Comparison of ENCODE assay signal across 8 cellular contexts in genomic region chr7:24757799-24758275, GRCh38. TPM values are rescaled to one million over a fixed set of nuclear protein-coding genes. Genes with fewer than 3 reads are reported as not detected.
DNase-seq lines count a peak whose midpoint lies in the region; ATAC-seq and TF ChIP-seq lines count a peak whose summit lies in the region.

No MANE protein-coding gene starts in this region.

- peaks cover 13 to 34% (median 29%) of the 10 kb centered on the region in 10 experiments; a peak in 18 of 20 replicates for H3K4me1 ChIP-seq in BLaER1 treated with 17β-estradiol and CSF1 and Interleukin-3, amounts not matched to agents 10 nM and 100 nM
- H3K4me1 ChIP-seq in colonic mucosa (no peaks in the 10 kb centered on the region), lower lobe of right lung (peaks cover 9% of the 10 kb centered on the region), transverse colon (peaks cover 0 to 14% (median 10%) of the 10 kb centered on the region in 4 donors)

- in situ Hi-C loops in transverse colon (cut with MboI; ENCODE audit: low pct_ligation_motif_present in 1 of 4, low pct_unique_long_range_greater_than_20kb in 1 of 4, low sequenced_read_pairs in 3 of 4): no loop called here
- in situ Hi-C loops in KBM-7 (cut with MboI; ENCODE audit: low pct_unique_long_range_greater_than_20kb, low sequenced_read_pairs): no loop called here

- TF ChIP-seq POLR2A in transverse colon (IDR thresholded peaks at IDR 0.05): no peak

- intact Hi-C loops in colonic mucosa (cut with DNase I): no loop called here
- intact Hi-C loops in lower lobe of right lung (cut with DNase I): no loop called here
- intact Hi-C loops in transverse colon (cut with DNase I; ENCODE audit: low total_unique reads): no loop called here

- peak overlapping the region; percentile 72 to 98 (median 92) for H3K4me2 ChIP-seq in BLaER1 treated with 17β-estradiol and CSF1 and Interleukin-3, amounts not matched to agents 10 nM and 100 nM

- TF ChIP-seq CTCF in colonic mucosa (IDR thresholded peaks at IDR 0.05): no peak
- TF ChIP-seq CTCF in lower lobe of right lung (IDR thresholded peaks at IDR 0.05): no peak
- TF ChIP-seq CTCF in transverse colon (IDR thresholded peaks at IDR 0.05): no peak

- H3K9ac ChIP-seq in BLaER1 treated with 17β-estradiol and CSF1 and Interleukin-3, amounts not matched to agents 10 nM and 100 nM: peak overlapping the region; percentile 67 to 81 (median 79)
- peak overlapping the region in 1 of 2 donors; percentile 65 for H3K9ac ChIP-seq in colonic mucosa (ENCODE audit: low read depth in 2 of 2, low read length in 2 of 2)

- no peaks in the 10 kb centered on the region for H3K36me3 ChIP-seq in BLaER1 treated with 17β-estradiol and CSF1 and Interleukin-3, amounts not matched to agents 10 nM and 100 nM
- no peaks in the 10 kb centered on the region for H3K36me3 ChIP-seq in colonic mucosa
- H3K36me3 ChIP-seq in lower lobe of right lung: no peaks in the 10 kb centered on the region
- no peaks in the 10 kb centered on the region for H3K36me3 ChIP-seq in transverse colon

- H4K20me1 ChIP-seq in BLaER1 treated with 17β-estradiol and CSF1 and Interleukin-3, amounts not matched to agents 10 nM and 100 nM: peaks cover 0 to 8% (median 0%) of the 10 kb centered on the region in 11 experiments; a peak in 1 of 22 replicates

- DNase-seq in M059J (ENCODE audit: low read depth): peak; percentile 81
- DNase-seq in colonic mucosa: no peak
- DNase-seq in lower lobe of right lung: no peak
- no peak for DNase-seq in transverse colon
- DNase-seq in GDM1 (lab: John Stamatoyannopoulos, UW): no peak
- no peak for DNase-seq in KBM-7

- peak; percentile 30 for ATAC-seq in GM21447 (IDR thresholded peaks at IDR 0.05; ENCODE audit: unreplicated experiment)
- peak; percentile 69 to 76 for ATAC-seq in lower lobe of right lung

- H3K27ac ChIP-seq in BLaER1 treated with 17β-estradiol and CSF1 and Interleukin-3, amounts not matched to agents 10 nM and 100 nM: peak overlapping the region; percentile 25 to 79 (median 71); a peak in 21 of 22 replicates
- peak overlapping the region; percentile 44 for H3K27ac ChIP-seq in colonic mucosa
- peak overlapping the region; percentile 79 for H3K27ac ChIP-seq in lower lobe of right lung
- peak overlapping the region; percentile 66 to 82 (median 74) for H3K27ac ChIP-seq in transverse colon

- 0 out of 22 replicates have a peak, but pooled peaks cover 0 to 6% (median 0%) of the 10 kb centered on the region in 11 experiments for H3K9me3 ChIP-seq in BLaER1 treated with 17β-estradiol and CSF1 and Interleukin-3, amounts not matched to agents 10 nM and 100 nM (replicated peaks in 1 of 11)
- no peaks in the 10 kb centered on the region for H3K9me3 ChIP-seq in colonic mucosa
- no peaks in the 10 kb centered on the region for H3K9me3 ChIP-seq in lower lobe of right lung
- no peaks in the 10 kb centered on the region for H3K9me3 ChIP-seq in transverse colon

- 53% methylated on average over 15 of the region's 23 CpGs; no CpG with 5 or more reads in 1 of the 2 donors for WGBS in transverse colon (ENCODE audit: low coverage in 1 of 2), 2 donors

- peaks cover 29 to 52% (median 44%) of the 10 kb centered on the region in 11 experiments for H3K27me3 ChIP-seq in BLaER1 treated with 17β-estradiol and CSF1 and Interleukin-3, amounts not matched to agents 10 nM and 100 nM
- H3K27me3 ChIP-seq in colonic mucosa (peaks cover 25% of the 10 kb centered on the region), lower lobe of right lung (ENCODE audit: low read depth) (no peaks in the 10 kb centered on the region), transverse colon (peaks cover 66% of the 10 kb centered on the region)

- H3K4me3 ChIP-seq in BLaER1 treated with 17β-estradiol and CSF1 and Interleukin-3, amounts not matched to agents 10 nM and 100 nM: peak overlapping the region; percentile 58 to 82 (median 72)
- H3K4me3 ChIP-seq in colonic mucosa (peak overlapping the region; percentile 52), lower lobe of right lung (peak overlapping the region; percentile 78), transverse colon (peak overlapping the region; percentile 51 to 66 (median 58))

- no peak for TF ChIP-seq EP300 in transverse colon (IDR thresholded peaks at IDR 0.05; ENCODE audit: low read depth)

RNA-seq across cellular contexts. Expression of gene GSDME, which starts 0.6 kb away (rescaled TPM):
- total RNA-seq in M059J (2014; rRNA removed; shearing (Covaris generic)): 17.4 and 24.8 TPM in 2 replicates
- 1 to 10 TPM in 1 of 2 donors, under 1 TPM in 1; 0.62 to 1.0 TPM for total RNA-seq in colonic mucosa
- 8.2 TPM for total RNA-seq in lower lobe of right lung
- total RNA-seq in transverse colon: 1 to 10 TPM in 2 of 4 donors, not detected in 2; 2.2 to 5.2 TPM
